1 cellular context compared by ENCODE assay signal in the genomic region with DNA sequence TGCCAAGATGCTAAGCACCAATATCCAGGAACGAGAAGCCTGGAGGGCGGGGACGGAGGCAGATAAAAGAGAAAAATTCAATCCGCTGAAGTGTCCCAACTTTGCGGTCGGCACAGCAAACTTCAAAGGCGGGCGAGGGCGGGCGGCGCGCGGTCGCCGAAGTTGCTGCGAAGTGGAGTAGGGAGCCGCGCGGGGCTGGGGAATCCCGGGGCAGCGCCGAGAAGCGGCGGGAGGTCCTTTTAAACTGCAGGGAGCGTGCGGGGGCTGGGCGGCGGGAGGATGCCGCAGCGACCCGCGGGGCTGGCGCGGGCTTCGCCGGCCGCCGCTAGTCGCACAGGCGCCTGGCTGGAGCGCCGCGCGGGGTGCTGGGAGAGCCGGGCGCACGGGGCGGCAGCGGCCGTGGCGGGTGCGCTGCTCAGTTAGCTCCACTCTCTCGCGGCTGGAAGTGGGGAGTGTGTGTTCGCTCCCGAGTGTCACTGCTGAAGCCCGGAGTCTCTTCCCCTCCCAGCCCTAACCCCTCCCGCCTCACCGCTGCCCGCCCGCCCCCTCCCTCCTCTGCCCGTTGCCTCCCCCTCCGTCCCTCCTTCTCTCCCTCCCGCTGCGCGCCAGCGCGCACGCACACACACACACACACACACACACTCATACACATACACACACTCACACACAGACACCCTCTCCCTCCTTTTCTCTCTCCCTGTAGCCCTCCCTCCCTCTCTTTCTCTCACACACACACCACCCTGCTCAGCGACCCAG.
TF ChIP-seq lines count a peak whose summit lies in the region.

A gene with protein sequence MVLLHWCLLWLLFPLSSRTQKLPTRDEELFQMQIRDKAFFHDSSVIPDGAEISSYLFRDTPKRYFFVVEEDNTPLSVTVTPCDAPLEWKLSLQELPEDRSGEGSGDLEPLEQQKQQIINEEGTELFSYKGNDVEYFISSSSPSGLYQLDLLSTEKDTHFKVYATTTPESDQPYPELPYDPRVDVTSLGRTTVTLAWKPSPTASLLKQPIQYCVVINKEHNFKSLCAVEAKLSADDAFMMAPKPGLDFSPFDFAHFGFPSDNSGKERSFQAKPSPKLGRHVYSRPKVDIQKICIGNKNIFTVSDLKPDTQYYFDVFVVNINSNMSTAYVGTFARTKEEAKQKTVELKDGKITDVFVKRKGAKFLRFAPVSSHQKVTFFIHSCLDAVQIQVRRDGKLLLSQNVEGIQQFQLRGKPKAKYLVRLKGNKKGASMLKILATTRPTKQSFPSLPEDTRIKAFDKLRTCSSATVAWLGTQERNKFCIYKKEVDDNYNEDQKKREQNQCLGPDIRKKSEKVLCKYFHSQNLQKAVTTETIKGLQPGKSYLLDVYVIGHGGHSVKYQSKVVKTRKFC (minus strand): TSS at position 456 of the 756 bp plus-strand sequence. CDS start 26,698 bp downstream, outside the sequence.

TF ChIP-seq in GM12878, 131 proteins besides CTCF, POLR2A, EP300 and RAD21:
- TF ChIP-seq POU2F2 (IDR thresholded peaks at IDR 0.05; ENCODE audit: borderline replicate concordance, low read depth, low read length) (no peak), KAT2A (conservative IDR thresholded peaks at IDR 0.05; ENCODE audit: control insufficient read depth, low read depth, low read length) (no peak), SUZ12 (IDR thresholded peaks at IDR 0.05; ENCODE audit: unreplicated experiment) (peak; percentile 90)
- TF ChIP-seq, protein P1, sequence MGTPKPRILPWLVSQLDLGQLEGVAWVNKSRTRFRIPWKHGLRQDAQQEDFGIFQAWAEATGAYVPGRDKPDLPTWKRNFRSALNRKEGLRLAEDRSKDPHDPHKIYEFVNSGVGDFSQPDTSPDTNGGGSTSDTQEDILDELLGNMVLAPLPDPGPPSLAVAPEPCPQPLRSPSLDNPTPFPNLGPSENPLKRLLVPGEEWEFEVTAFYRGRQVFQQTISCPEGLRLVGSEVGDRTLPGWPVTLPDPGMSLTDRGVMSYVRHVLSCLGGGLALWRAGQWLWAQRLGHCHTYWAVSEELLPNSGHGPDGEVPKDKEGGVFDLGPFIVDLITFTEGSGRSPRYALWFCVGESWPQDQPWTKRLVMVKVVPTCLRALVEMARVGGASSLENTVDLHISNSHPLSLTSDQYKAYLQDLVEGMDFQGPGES (IDR thresholded peaks at IDR 0.05) = no peak
